ENCODE assay signal across 7 cellular contexts in the genomic region with DNA sequence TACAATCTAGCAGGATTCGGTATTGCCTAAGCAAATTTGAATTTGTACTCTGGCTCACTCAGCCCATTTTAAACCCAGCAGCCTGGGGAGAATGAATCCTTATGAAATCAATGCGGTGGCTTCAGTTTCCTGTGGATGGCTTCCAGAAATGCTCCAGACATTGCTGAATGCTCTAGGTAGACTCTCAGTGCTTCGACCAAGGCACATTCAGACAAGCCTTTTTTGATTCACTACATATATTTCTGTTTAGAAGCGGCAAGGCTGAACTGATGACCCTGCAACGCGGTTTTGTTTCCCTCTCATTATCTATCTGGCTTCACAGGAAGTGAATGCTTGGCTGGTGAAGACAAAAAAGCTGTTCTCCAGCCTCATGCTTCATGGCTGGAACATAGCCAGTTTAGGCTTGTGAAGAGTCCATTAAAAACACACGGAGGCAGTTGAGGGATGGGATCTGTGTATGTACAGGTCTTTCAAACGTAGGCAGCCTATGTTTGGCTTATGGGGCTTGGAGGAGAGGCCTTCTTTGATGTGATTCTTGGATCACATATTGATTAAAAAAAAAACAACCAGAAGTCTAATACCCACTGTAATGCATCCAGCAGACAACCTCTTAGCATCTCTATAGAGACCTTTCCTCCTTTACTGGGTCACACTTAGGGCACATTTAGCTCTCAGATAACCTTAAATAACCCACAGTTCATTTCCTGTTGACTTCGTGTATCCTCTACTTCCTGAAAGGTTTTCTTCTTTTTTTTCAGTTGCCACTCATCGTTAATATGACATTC.
A peak's percentile ranks its signal among the peaks of the same experiment; 100 is the strongest.
DNase-seq lines count a peak whose midpoint lies in the region; ATAC-seq, FAIRE-seq and TF ChIP-seq lines count a peak whose summit lies in the region.

No MANE protein-coding gene starts in this region.

- H3K27ac Mint-ChIP-seq in GM23338 (no peak overlapping the region), mesothelial cell of epicardium (peak overlapping the region; percentile 89)

- peak overlapping the region; percentile 1; the same call in 1 of the 2 replicates for H3K9ac ChIP-seq in SU-DHL-6 (ENCODE audit: low read length)

- H3K27me3 Mint-ChIP-seq in GM23338 (ENCODE audit: insufficient read depth, low read depth, poor library complexity): no peaks in the 10 kb centered on the region
- H3K27me3 Mint-ChIP-seq in mesothelial cell of epicardium (ENCODE audit: low read depth): no peaks in the 10 kb centered on the region

- H3F3A ChIP-seq in GM23338 (replicated peaks; ENCODE audit: low read depth): no peaks in the 10 kb centered on the region
- no peaks in the 10 kb centered on the region for H3F3A ChIP-seq in SU-DHL-6 (ENCODE audit: insufficient read depth)

- peak; percentile 19 for DNase-seq in GM12892 (ENCODE audit: insufficient read length)
- DNase-seq in GM23338 (ENCODE audit: low spot score): no peak
- DNase-seq in NB4 (ENCODE audit: low read depth): peak; percentile 55
- peak; percentile 64 for DNase-seq in dermis blood vessel endothelial cell
- no peak for DNase-seq in mesothelial cell of epicardium (ENCODE audit: low spot score in 2 of 2, unreplicated experiment in 2 of 2)
- peak in 1 of 2 donors; percentile 32 for DNase-seq in upper lobe of left lung

- H3K27me3 ChIP-seq in GM23338 (ENCODE audit: insufficient read depth) (no peaks in the 10 kb centered on the region), SU-DHL-6 (ENCODE audit: low read length) (no peaks in the 10 kb centered on the region), upper lobe of left lung (no peaks in the 10 kb centered on the region)

- H3K9me3 Mint-ChIP-seq in GM23338 (no peaks in the 10 kb centered on the region), mesothelial cell of epicardium (no peaks in the 10 kb centered on the region)

- H3K4me3 ChIP-seq in GM23338 (no peak overlapping the region), NB4 (ENCODE audit: low read depth, low read length) (no peak overlapping the region), SU-DHL-6 (ENCODE audit: insufficient read depth, low read length, poor library complexity, severe bottlenecking) (no peak overlapping the region), upper lobe of left lung (no peak overlapping the region)

- H3K4me1 ChIP-seq in GM23338 (ENCODE audit: insufficient read depth) (peaks cover 26% of the 10 kb centered on the region), upper lobe of left lung (peaks cover 54 to 56% (median 56%) of the 10 kb centered on the region in 4 donors)

- 18 to 22% methylated on average over 10 of the region's 10 CpGs for WGBS in upper lobe of left lung, 2 donors

- H3K4me1 Mint-ChIP-seq in GM23338: peaks cover 31% of the 10 kb centered on the region
- peaks cover 68% of the 10 kb centered on the region for H3K4me1 Mint-ChIP-seq in mesothelial cell of epicardium

- TF ChIP-seq EP300 in upper lobe of left lung (IDR thresholded peaks at IDR 0.05): no peak

- H3K9me2 ChIP-seq in GM23338 (ENCODE audit: insufficient read depth) (no peaks in the 10 kb centered on the region), SU-DHL-6 (replicated peaks; ENCODE audit: insufficient read depth, low read length) (no peaks in the 10 kb centered on the region)

- H3K4me3 Mint-ChIP-seq in GM23338: no peak overlapping the region
- no peak overlapping the region for H3K4me3 Mint-ChIP-seq in mesothelial cell of epicardium

- H2AFZ ChIP-seq in GM23338 (no peak overlapping the region), SU-DHL-6 (ENCODE audit: low read depth, low read length, severe bottlenecking) (peak overlapping the region; percentile 75)

- ATAC-seq in GM23338: peak; percentile 63
- peak; percentile 47 to 86 for ATAC-seq in upper lobe of left lung (ENCODE audit: low FRiP score in 2 of 2)

- H4K20me1 ChIP-seq in GM23338 (replicated peaks; ENCODE audit: insufficient read depth) (no peaks in the 10 kb centered on the region), SU-DHL-6 (ENCODE audit: low read depth, low read length) (no peaks in the 10 kb centered on the region)

- H3K4me2 ChIP-seq in GM23338 (0 out of 2 replicates have a peak overlapping the region, but pooled peaks have one; percentile 12), SU-DHL-6 (ENCODE audit: low read depth, low read length, poor library complexity, severe bottlenecking) (peak overlapping the region; percentile 46)

- no peak for TF ChIP-seq POLR2A in GM12892 (IDR thresholded peaks at IDR 0.05; ENCODE audit: low read depth, low read length)
- TF ChIP-seq POLR2A in NB4 (IDR thresholded peaks at IDR 0.05; ENCODE audit: extremely low read depth, insufficient read length): no peak
- no peak for TF ChIP-seq POLR2A in upper lobe of left lung (IDR thresholded peaks at IDR 0.05)

- FAIRE-seq in GM12892 (lab: Jason Lieb, UNC): peak; percentile 83

- H3K36me3 ChIP-seq in GM23338 (ENCODE audit: insufficient read depth) (no peaks in the 10 kb centered on the region), SU-DHL-6 (ENCODE audit: low read length) (no peaks in the 10 kb centered on the region), upper lobe of left lung (no peaks in the 10 kb centered on the region)

- no peaks in the 10 kb centered on the region for H3K36me3 Mint-ChIP-seq in GM23338 (ENCODE audit: low read depth)
- no peaks in the 10 kb centered on the region for H3K36me3 Mint-ChIP-seq in mesothelial cell of epicardium

- H3K27ac ChIP-seq in GM23338 (ENCODE audit: low read depth): no peak overlapping the region
- no peak overlapping the region for H3K27ac ChIP-seq in SU-DHL-6 (ENCODE audit: low read depth, low read length)
- peak overlapping the region; percentile 19 to 74 (median 52) for H3K27ac ChIP-seq in upper lobe of left lung

- H3K9me3 ChIP-seq in SU-DHL-6 (ENCODE audit: insufficient read depth, low read length) (no peaks in the 10 kb centered on the region), upper lobe of left lung (no peaks in the 10 kb centered on the region)

- H3K79me2 ChIP-seq in GM23338 (replicated peaks; ENCODE audit: insufficient read depth): no peaks in the 10 kb centered on the region
- H3K79me2 ChIP-seq in SU-DHL-6 (ENCODE audit: insufficient read depth, low read length): no peaks in the 10 kb centered on the region

- TF ChIP-seq CTCF in GM23338 (conservative IDR thresholded peaks at IDR 0.05; ENCODE audit: low read depth in 2 of 2): no peak
- TF ChIP-seq CTCF in NB4 (IDR thresholded peaks at IDR 0.05; ENCODE audit: low read depth, low read length): no peak
- no peak for TF ChIP-seq CTCF in SU-DHL-6 (IDR thresholded peaks at IDR 0.05; ENCODE audit: insufficient read depth, low read length, poor library complexity, severe bottlenecking)
- no peak for TF ChIP-seq CTCF in mesothelial cell of epicardium (IDR thresholded peaks at IDR 0.05; ENCODE audit: unreplicated experiment)
- no peak for TF ChIP-seq CTCF in upper lobe of left lung (IDR thresholded peaks at IDR 0.05)

TF ChIP-seq in GM23338, 12 proteins besides CTCF, POLR2A, EP300 and RAD21 (continues in another document):
- TF ChIP-seq STAT1 (IDR thresholded peaks at IDR 0.05; ENCODE audit: unreplicated experiment): no peak
- TF ChIP-seq, protein P1, sequence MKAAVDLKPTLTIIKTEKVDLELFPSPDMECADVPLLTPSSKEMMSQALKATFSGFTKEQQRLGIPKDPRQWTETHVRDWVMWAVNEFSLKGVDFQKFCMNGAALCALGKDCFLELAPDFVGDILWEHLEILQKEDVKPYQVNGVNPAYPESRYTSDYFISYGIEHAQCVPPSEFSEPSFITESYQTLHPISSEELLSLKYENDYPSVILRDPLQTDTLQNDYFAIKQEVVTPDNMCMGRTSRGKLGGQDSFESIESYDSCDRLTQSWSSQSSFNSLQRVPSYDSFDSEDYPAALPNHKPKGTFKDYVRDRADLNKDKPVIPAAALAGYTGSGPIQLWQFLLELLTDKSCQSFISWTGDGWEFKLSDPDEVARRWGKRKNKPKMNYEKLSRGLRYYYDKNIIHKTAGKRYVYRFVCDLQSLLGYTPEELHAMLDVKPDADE (IDR thresholded peaks at IDR 0.05): no peak
- no peak for TF ChIP-seq CREB1 (CRISPR knock-in tag; IDR thresholded peaks at IDR 0.05; ENCODE audit: low read depth)
- no peak for TF ChIP-seq EZH2 (IDR thresholded peaks at IDR 0.05; ENCODE audit: low read depth, unreplicated experiment)
- TF ChIP-seq POLR2AphosphoS5 (IDR thresholded peaks at IDR 0.05; ENCODE audit: low read depth): no peak
- TF ChIP-seq, protein P2, sequence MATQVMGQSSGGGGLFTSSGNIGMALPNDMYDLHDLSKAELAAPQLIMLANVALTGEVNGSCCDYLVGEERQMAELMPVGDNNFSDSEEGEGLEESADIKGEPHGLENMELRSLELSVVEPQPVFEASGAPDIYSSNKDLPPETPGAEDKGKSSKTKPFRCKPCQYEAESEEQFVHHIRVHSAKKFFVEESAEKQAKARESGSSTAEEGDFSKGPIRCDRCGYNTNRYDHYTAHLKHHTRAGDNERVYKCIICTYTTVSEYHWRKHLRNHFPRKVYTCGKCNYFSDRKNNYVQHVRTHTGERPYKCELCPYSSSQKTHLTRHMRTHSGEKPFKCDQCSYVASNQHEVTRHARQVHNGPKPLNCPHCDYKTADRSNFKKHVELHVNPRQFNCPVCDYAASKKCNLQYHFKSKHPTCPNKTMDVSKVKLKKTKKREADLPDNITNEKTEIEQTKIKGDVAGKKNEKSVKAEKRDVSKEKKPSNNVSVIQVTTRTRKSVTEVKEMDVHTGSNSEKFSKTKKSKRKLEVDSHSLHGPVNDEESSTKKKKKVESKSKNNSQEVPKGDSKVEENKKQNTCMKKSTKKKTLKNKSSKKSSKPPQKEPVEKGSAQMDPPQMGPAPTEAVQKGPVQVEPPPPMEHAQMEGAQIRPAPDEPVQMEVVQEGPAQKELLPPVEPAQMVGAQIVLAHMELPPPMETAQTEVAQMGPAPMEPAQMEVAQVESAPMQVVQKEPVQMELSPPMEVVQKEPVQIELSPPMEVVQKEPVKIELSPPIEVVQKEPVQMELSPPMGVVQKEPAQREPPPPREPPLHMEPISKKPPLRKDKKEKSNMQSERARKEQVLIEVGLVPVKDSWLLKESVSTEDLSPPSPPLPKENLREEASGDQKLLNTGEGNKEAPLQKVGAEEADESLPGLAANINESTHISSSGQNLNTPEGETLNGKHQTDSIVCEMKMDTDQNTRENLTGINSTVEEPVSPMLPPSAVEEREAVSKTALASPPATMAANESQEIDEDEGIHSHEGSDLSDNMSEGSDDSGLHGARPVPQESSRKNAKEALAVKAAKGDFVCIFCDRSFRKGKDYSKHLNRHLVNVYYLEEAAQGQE (IDR thresholded peaks at IDR 0.05; ENCODE audit: unreplicated experiment): no peak
- no peak for TF ChIP-seq JUNB (IDR thresholded peaks at IDR 0.05; ENCODE audit: unreplicated experiment)
- no peak for TF ChIP-seq ZNF114 (CRISPR knock-in tag; IDR thresholded peaks at IDR 0.05)
- no peak for TF ChIP-seq ZNF331 (CRISPR knock-in tag; IDR thresholded peaks at IDR 0.05; ENCODE audit: low read depth)
- no peak for TF ChIP-seq NANOG (IDR thresholded peaks at IDR 0.05; ENCODE audit: borderline replicate concordance)
- TF ChIP-seq EZH2phosphoT487 (IDR thresholded peaks at IDR 0.05; ENCODE audit: unreplicated experiment): no peak

Comparison
In these comparisons a context has a peak if more than half of its experiments do, and no peak if none do; other contexts are left out.
1. DNase-seq: peak in GM12892 (single experiment), NB4 (single experiment) and dermis blood vessel endothelial cell (single experiment); none in GM23338 (single experiment) and mesothelial cell of epicardium (0 of 2).
2. H3K27ac ChIP-seq: peak in upper lobe of left lung (4 of 4); none in GM23338 (single experiment) and SU-DHL-6 (single experiment).